ENCODE assay signal across 1 cellular context in the genomic region with DNA sequence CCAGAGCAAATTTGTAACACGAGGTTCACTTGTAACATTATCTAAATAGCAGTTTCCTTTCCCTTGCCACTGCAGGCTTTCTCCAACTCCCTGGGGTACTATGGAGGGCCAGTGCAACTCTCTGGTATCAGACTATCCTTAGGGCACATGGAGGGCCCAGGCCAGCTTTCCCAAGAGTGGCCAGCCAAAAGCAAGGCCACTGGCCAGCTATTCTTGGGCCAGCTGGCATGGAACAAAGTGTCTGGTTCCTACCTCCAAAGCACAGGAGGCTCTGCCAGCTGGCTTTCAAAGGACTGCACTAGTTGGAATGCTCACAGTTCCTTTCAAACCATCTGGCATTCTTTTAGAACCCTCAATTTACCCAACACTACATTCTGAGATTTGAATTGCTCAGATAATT.
TF ChIP-seq lines count a peak whose summit lies in the region.

No MANE protein-coding gene starts in this region.

TF ChIP-seq in K562, 482 proteins besides CTCF, POLR2A, EP300 and RAD21 (continued from another document):
- TF ChIP-seq, protein P1, sequence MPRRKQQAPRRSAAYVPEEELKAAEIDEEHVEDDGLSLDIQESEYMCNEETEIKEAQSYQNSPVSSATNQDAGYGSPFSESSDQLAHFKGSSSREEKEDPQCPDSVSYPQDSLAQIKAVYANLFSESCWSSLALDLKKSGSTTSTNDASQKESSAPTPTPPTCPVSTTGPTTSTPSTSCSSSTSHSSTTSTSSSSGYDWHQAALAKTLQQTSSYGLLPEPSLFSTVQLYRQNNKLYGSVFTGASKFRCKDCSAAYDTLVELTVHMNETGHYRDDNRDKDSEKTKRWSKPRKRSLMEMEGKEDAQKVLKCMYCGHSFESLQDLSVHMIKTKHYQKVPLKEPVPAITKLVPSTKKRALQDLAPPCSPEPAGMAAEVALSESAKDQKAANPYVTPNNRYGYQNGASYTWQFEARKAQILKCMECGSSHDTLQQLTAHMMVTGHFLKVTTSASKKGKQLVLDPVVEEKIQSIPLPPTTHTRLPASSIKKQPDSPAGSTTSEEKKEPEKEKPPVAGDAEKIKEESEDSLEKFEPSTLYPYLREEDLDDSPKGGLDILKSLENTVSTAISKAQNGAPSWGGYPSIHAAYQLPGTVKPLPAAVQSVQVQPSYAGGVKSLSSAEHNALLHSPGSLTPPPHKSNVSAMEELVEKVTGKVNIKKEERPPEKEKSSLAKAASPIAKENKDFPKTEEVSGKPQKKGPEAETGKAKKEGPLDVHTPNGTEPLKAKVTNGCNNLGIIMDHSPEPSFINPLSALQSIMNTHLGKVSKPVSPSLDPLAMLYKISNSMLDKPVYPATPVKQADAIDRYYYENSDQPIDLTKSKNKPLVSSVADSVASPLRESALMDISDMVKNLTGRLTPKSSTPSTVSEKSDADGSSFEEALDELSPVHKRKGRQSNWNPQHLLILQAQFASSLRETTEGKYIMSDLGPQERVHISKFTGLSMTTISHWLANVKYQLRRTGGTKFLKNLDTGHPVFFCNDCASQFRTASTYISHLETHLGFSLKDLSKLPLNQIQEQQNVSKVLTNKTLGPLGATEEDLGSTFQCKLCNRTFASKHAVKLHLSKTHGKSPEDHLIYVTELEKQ (CRISPR knock-in tag; IDR thresholded peaks at IDR 0.05), result no peak
- no peak for TF ChIP-seq ZNF436 (CRISPR knock-in tag; IDR thresholded peaks at IDR 0.05)
- no peak for TF ChIP-seq CCAR2 (IDR thresholded peaks at IDR 0.05; ENCODE audit: low read depth, low read length)
- TF ChIP-seq NBN (IDR thresholded peaks at IDR 0.05; ENCODE audit: low read depth), result no peak
